In genomic region chr2:131473266-131473665, GRCh38 we compare ENCODE assay signal across 14 cellular contexts. TPM values are rescaled to one million over a fixed set of nuclear protein-coding genes. Genes with fewer than 3 reads are reported as not detected.
"Had no signal": no experiment of that assay in that cellular context is flagged by ENCODE, and none has a peak within 500 bp of the region (broad histone marks: within the 10 kb centered on the region; RNA-seq: fewer than 3 reads in every experiment).

No MANE protein-coding gene starts in this region.

RNA-seq across cellular contexts. Expression of gene TUBA3D, which starts 2.7 kb away (rescaled TPM):
- total RNA-seq: activated B cell treated with CpG ODN at 0.5 μM for 24 hours; activated CD4-positive, alpha-beta memory T cell treated with anti-CD3 and anti-CD28 coated beads for 36 hours; activated CD4-positive, alpha-beta memory T cell treated with anti-CD3 and anti-CD28 coated beads, Interleukin-2, amount 10 ng/mL, durations not matched to agents 7 days and 5 days; activated CD4-positive, alpha-beta T cell treated with anti-CD3 and anti-CD28 coated beads for 36 hours; activated CD4-positive, alpha-beta T cell treated with anti-CD3 and anti-CD28 coated beads, Interleukin-2, amount 10 ng/mL, durations not matched to agents 24 days and 14 days; activated CD4-positive, alpha-beta T cell treated with anti-CD3 and anti-CD28 coated beads, Interleukin-2, amount 10 ng/mL, durations not matched to agents 7 days and 5 days; activated CD8-positive, alpha-beta memory T cell treated with anti-CD3 and anti-CD28 coated beads for 36 hours; activated CD8-positive, alpha-beta memory T cell treated with anti-CD3 and anti-CD28 coated beads, Interleukin-2, amount 10 ng/mL, durations not matched to agents 7 days and 5 days; activated CD8-positive, alpha-beta T cell treated with anti-CD3 and anti-CD28 coated beads for 36 hours; activated CD8-positive, alpha-beta T cell treated with anti-CD3 and anti-CD28 coated beads, Interleukin-2, amount 10 ng/mL, durations not matched to agents 7 days and 5 days; T-cell; T-helper 1 cell treated with Interleukin-12 subunit alpha and Interleukin-12 subunit beta and Interleukin-4 antibody, amounts not matched to agents 30 ng/mL and 1 ng/mL, for 36 hours; T-helper 17 cell; T-helper 2 cell treated with Interferon-gamma antibody and Interleukin-4, amounts not matched to agents 100 ng/mL and 5 ng/mL, for 36 hours had no signal
